23 cellular contexts compared by ENCODE assay signal in genomic region chr7:123570390-123571182, GRCh38. TPM values are rescaled to one million over a fixed set of nuclear protein-coding genes. Genes with fewer than 3 reads are reported as not detected.
DNase-seq lines count a peak whose midpoint lies in the region; FAIRE-seq and TF ChIP-seq lines count a peak whose summit lies in the region.
"Had no signal": no experiment of that assay in that cellular context is flagged by ENCODE, and none has a peak within 500 bp of the region (broad histone marks: within the 10 kb centered on the region; RNA-seq: fewer than 3 reads in every experiment).

No MANE protein-coding gene starts in this region.

- H3K36me3 ChIP-seq in astrocyte (ENCODE audit: insufficient read depth, low read length) = no peaks in the 10 kb centered on the region
- H3K36me3 ChIP-seq: gastroesophageal sphincter, Peyer's patch had no signal

- H3K9me3 ChIP-seq in astrocyte (ENCODE audit: insufficient read depth, low read depth, low read length) = no peaks in the 10 kb centered on the region
- H3K9me3 ChIP-seq: gastroesophageal sphincter, Peyer's patch had no signal

- H3K4me2 ChIP-seq in astrocyte (ENCODE audit: low read length) = no peak overlapping the region
- H3K4me2 ChIP-seq: GM23338 had no signal

- H3K4me1 Mint-ChIP-seq in astrocyte (ENCODE audit: low read depth, unreplicated experiment) = no peaks in the 10 kb centered on the region

- H3K36me3 Mint-ChIP-seq in astrocyte (ENCODE audit: low read depth, unreplicated experiment) = no peaks in the 10 kb centered on the region

- no peak overlapping the region for H3K27ac Mint-ChIP-seq in astrocyte (ENCODE audit: unreplicated experiment)
- H3K27ac Mint-ChIP-seq: activated naive CD4-positive, alpha-beta T cell treated with anti-CD3 and anti-CD28 coated beads for 36 hours; GM23338 had no signal

- no peaks in the 10 kb centered on the region for H3K27me3 Mint-ChIP-seq in astrocyte (ENCODE audit: low read depth, unreplicated experiment)

- no peak overlapping the region for H3K4me3 ChIP-seq in astrocyte (ENCODE audit: insufficient read depth, low read depth, low read length)
- H3K4me3 ChIP-seq: gastroesophageal sphincter, GM23338, Peyer's patch had no signal

- H4K20me1 ChIP-seq in astrocyte (ENCODE audit: insufficient read depth, low read length) = no peaks in the 10 kb centered on the region

- H3K9ac ChIP-seq in astrocyte (ENCODE audit: low read length) = no peak overlapping the region

- peak; percentile 25 for DNase-seq in DMS53 (lab: John Stamatoyannopoulos, UW)
- DNase-seq in DMS53 treated with DMSO at 0.1 percent for 48 hours (lab: John Stamatoyannopoulos, UW; ENCODE audit: unreplicated experiment) = no peak
- DNase-seq in NCI-H1105 treated with DMSO at 0.1 percent for 48 hours (lab: John Stamatoyannopoulos, UW) = peak; percentile 23
- DNase-seq in astrocyte (ENCODE audit: low read depth) = no peak
- peak; percentile 47 for DNase-seq in kidney tubule cell (ENCODE audit: low spot score)
- no peak for DNase-seq in cerebellum (ENCODE audit: low spot score)
- no peak for DNase-seq in occipital lobe (lab: John Stamatoyannopoulos, UW)
- no peak for DNase-seq in effector CD8-positive, alpha-beta T cell (lab: John Stamatoyannopoulos, UW)
- DNase-seq: 8988T; activated CD4-positive, CD25-positive, alpha-beta regulatory T cell treated with anti-CD3 and anti-CD28 coated beads, Interleukin-2, amount 50 U/mL, for 72 hours; activated CD8-positive, alpha-beta memory T cell treated with anti-CD3 and anti-CD28 coated beads, Interleukin-2, amount 50 U/mL, for 48 hours; activated naive CD4-positive, alpha-beta T cell treated with anti-CD3 and anti-CD28 coated beads for 36 hours; effector memory CD4-positive, alpha-beta T cell; NCI-H2227 treated with DMSO at 0.1 percent for 48 hours; Peyer's patch; stimulated activated naive CD4-positive, alpha-beta T cell had no signal

- no peaks in the 10 kb centered on the region for H3K4me1 ChIP-seq in astrocyte (ENCODE audit: insufficient read depth, low read length)
- H3K4me1 ChIP-seq: gastroesophageal sphincter, Peyer's patch had no signal

- H3K4me3 Mint-ChIP-seq in astrocyte (ENCODE audit: unreplicated experiment) = no peak overlapping the region
- H3K4me3 Mint-ChIP-seq: activated naive CD4-positive, alpha-beta T cell treated with anti-CD3 and anti-CD28 coated beads for 36 hours; GM23338 had no signal

- no peak overlapping the region for H3K27ac ChIP-seq in astrocyte (ENCODE audit: low read depth, low read length)
- H3K27ac ChIP-seq: C4-2B, gastroesophageal sphincter, HL-60, Peyer's patch had no signal

- H3K9me3 Mint-ChIP-seq in astrocyte (ENCODE audit: unreplicated experiment) = no peaks in the 10 kb centered on the region
- H3K9me3 Mint-ChIP-seq: activated naive CD4-positive, alpha-beta T cell treated with anti-CD3 and anti-CD28 coated beads for 36 hours; GM23338 had no signal

- no peak overlapping the region for H2AFZ ChIP-seq in astrocyte (ENCODE audit: low read depth, low read length)
- H2AFZ ChIP-seq: GM23338 had no signal

- peak; percentile 20 for FAIRE-seq in astrocyte (lab: Jason Lieb, UNC)

- H3K79me2 ChIP-seq in astrocyte (ENCODE audit: insufficient read depth, low read length) = no peaks in the 10 kb centered on the region

- H3K27me3 ChIP-seq in astrocyte (ENCODE audit: insufficient read depth, low read length) = no peaks in the 10 kb centered on the region
- H3K27me3 ChIP-seq: gastroesophageal sphincter, Peyer's patch had no signal

- TF ChIP-seq CTCF in astrocyte (IDR thresholded peaks at IDR 0.05; ENCODE audit: insufficient read depth, low read depth, low read length) = no peak

RNA-seq across cellular contexts. Expression of gene NDUFA5, which starts 13.0 kb away (rescaled TPM):
- total RNA-seq in astrocyte = 48.9 and 50.4 TPM in 2 replicates
- total RNA-seq in cerebellum = 161 TPM
- 154 TPM for total RNA-seq in occipital lobe

RNA-seq across cellular contexts. Expression of gene ASB15, which starts 31.0 kb away (rescaled TPM):
- total RNA-seq in astrocyte (not detected in 2 replicates), cerebellum (0.64 TPM), occipital lobe (not detected)
- total RNA-seq: activated naive CD4-positive, alpha-beta T cell treated with anti-CD3 and anti-CD28 coated beads for 36 hours; G401; gastroesophageal sphincter; GM23338; mesenteric fat pad; Peyer's patch; T-helper 1 cell treated with Interleukin-12 subunit alpha and Interleukin-12 subunit beta and Interleukin-4 antibody, amounts not matched to agents 30 ng/mL and 1 ng/mL, for 36 hours had no signal

RNA-seq across cellular contexts. Expression of gene IQUB, which starts 36.2 kb away (rescaled TPM):
- 0.50 and 0.59 TPM in 2 replicates for total RNA-seq in astrocyte
- 8.2 TPM for total RNA-seq in cerebellum
- total RNA-seq in occipital lobe = 3.4 TPM
- total RNA-seq: G401, Peyer's patch had no signal

Comparison
In these comparisons a context has a peak if more than half of its experiments do, and no peak if none do; other contexts are left out.
1. DNase-seq: peak in DMS53 (single experiment), NCI-H1105 treated with DMSO at 0.1 percent for 48 hours (single experiment) and kidney tubule cell (single experiment); none in DMS53 treated with DMSO at 0.1 percent for 48 hours (single experiment), astrocyte (single experiment), cerebellum (single experiment), occipital lobe (single experiment) and effector CD8-positive, alpha-beta T cell (single experiment).